ENCODE assay signal across 2 cellular contexts in genomic region chr12:47770086-47770726, GRCh38.
TF ChIP-seq lines count a peak whose summit lies in the region.

No MANE protein-coding gene starts in this region.

TF ChIP-seq in K562, 482 proteins besides CTCF, POLR2A, EP300 and RAD21:
- TF ChIP-seq IRF9 (tag; IDR thresholded peaks at IDR 0.05) = peak; percentile 92
- TF ChIP-seq CEBPB (tag; IDR thresholded peaks at IDR 0.05) = peak; percentile 100
- TF ChIP-seq HIVEP1 (CRISPR knock-in tag; IDR thresholded peaks at IDR 0.05) = no peak
- no peak for TF ChIP-seq HDAC1 (IDR thresholded peaks at IDR 0.05)
- TF ChIP-seq HNRNPL (IDR thresholded peaks at IDR 0.05; ENCODE audit: low read depth, low read length) = no peak
- peak; percentile 45; the same call in 1 of the 2 replicates for TF ChIP-seq BACH1 (tag; IDR thresholded peaks at IDR 0.05)
- TF ChIP-seq CREBBP (IDR thresholded peaks at IDR 0.05; ENCODE audit: low read depth, low read length) = no peak
- TF ChIP-seq ILF3 (IDR thresholded peaks at IDR 0.05; ENCODE audit: borderline replicate concordance) = no peak
- TF ChIP-seq CEBPG (CRISPR knock-in tag; IDR thresholded peaks at IDR 0.05) = peak; percentile 92
- TF ChIP-seq CEBPG (tag; conservative IDR thresholded peaks at IDR 0.05 in 1 of 2, IDR thresholded peaks at IDR 0.05 in 1 of 2) = peak; percentile 95 to 100
- TF ChIP-seq HSF4 (CRISPR knock-in tag; IDR thresholded peaks at IDR 0.05; ENCODE audit: borderline replicate concordance) = no peak
- no peak for TF ChIP-seq ZNF764 (CRISPR knock-in tag; IDR thresholded peaks at IDR 0.05; ENCODE audit: low read depth)
- TF ChIP-seq SMAD4 (CRISPR knock-in tag; conservative IDR thresholded peaks at IDR 0.05) = 0 out of 2 replicates have a peak, but pooled peaks have one; percentile 12
- TF ChIP-seq TRIM24 (IDR thresholded peaks at IDR 0.05) = peak; percentile 31 to 38; a peak in 2 of 4 replicates

TF ChIP-seq in HepG2, 621 proteins besides CTCF, POLR2A, EP300 and RAD21 (continues in another document):
- TF ChIP-seq RXRB (CRISPR knock-in tag; IDR thresholded peaks at IDR 0.05; ENCODE audit: borderline replicate concordance) (peak; percentile 19; the same call in 1 of the 2 replicates), BCL6 (CRISPR knock-in tag; IDR thresholded peaks at IDR 0.05) (peak; percentile 46; the same call in 1 of the 2 replicates), DNMT3B (CRISPR knock-in tag; conservative IDR thresholded peaks at IDR 0.05) (no peak), MZF1 (CRISPR knock-in tag; IDR thresholded peaks at IDR 0.05; ENCODE audit: borderline replicate concordance) (no peak), ZXDC (CRISPR knock-in tag; IDR thresholded peaks at IDR 0.05) (no peak), ARID5B (CRISPR knock-in tag; IDR thresholded peaks at IDR 0.05) (peak; percentile 49), LBX2 (CRISPR knock-in tag; IDR thresholded peaks at IDR 0.05; ENCODE audit: borderline replicate concordance) (no peak), GFI1 (CRISPR knock-in tag; IDR thresholded peaks at IDR 0.05; ENCODE audit: borderline replicate concordance) (no peak), SIX4 (CRISPR knock-in tag; IDR thresholded peaks at IDR 0.05) (no peak), ATF4 (CRISPR knock-in tag; IDR thresholded peaks at IDR 0.05) (0 out of 4 replicates have a peak, but pooled peaks of 1 of the 2 experiments have one; percentile 29), TEF (CRISPR knock-in tag; IDR thresholded peaks at IDR 0.05) (peak; percentile 83; the same call in 1 of the 2 replicates), THRA (CRISPR knock-in tag; IDR thresholded peaks at IDR 0.05; ENCODE audit: borderline replicate concordance) (peak; percentile 55; the same call in 1 of the 2 replicates), ZBTB46 (CRISPR knock-in tag; IDR thresholded peaks at IDR 0.05; ENCODE audit: borderline replicate concordance) (no peak), ZNF160 (CRISPR knock-in tag; IDR thresholded peaks at IDR 0.05) (no peak), ZNF580 (CRISPR knock-in tag; IDR thresholded peaks at IDR 0.05; ENCODE audit: borderline replicate concordance, low read depth) (no peak), FOXA3 (CRISPR knock-in tag; IDR thresholded peaks at IDR 0.05) (0 out of 2 replicates have a peak, but pooled peaks have one; percentile 18), MYPOP (CRISPR knock-in tag; IDR thresholded peaks at IDR 0.05) (no peak), SPEN (CRISPR knock-in tag; IDR thresholded peaks at IDR 0.05; ENCODE audit: low read depth) (no peak), ZNF280D (CRISPR knock-in tag; IDR thresholded peaks at IDR 0.05) (no peak), GABPA (IDR thresholded peaks at IDR 0.05; ENCODE audit: low read depth, low read length) (no peak), GABPA (CRISPR knock-in tag; IDR thresholded peaks at IDR 0.05; ENCODE audit: low read depth) (0 out of 2 replicates have a peak, but pooled peaks have one; percentile 11), MAZ (IDR thresholded peaks at IDR 0.05; ENCODE audit: borderline replicate concordance, low read depth, low read length) (no peak), MAZ (CRISPR knock-in tag; IDR thresholded peaks at IDR 0.05; ENCODE audit: low read depth) (no peak), MTF1 (CRISPR knock-in tag; IDR thresholded peaks at IDR 0.05) (no peak), CEBPG (CRISPR knock-in tag; IDR thresholded peaks at IDR 0.05) (peak; percentile 98), GATAD2A (CRISPR knock-in tag; IDR thresholded peaks at IDR 0.05) (peak; percentile 41; the same call in 1 of the 2 replicates), REL (CRISPR knock-in tag; conservative IDR thresholded peaks at IDR 0.05) (no peak), DZIP1 (CRISPR knock-in tag; IDR thresholded peaks at IDR 0.05) (no peak), FOSL1 (CRISPR knock-in tag; IDR thresholded peaks at IDR 0.05; ENCODE audit: borderline replicate concordance) (no peak)
